22 cellular contexts compared by ENCODE assay signal in the genomic region with DNA sequence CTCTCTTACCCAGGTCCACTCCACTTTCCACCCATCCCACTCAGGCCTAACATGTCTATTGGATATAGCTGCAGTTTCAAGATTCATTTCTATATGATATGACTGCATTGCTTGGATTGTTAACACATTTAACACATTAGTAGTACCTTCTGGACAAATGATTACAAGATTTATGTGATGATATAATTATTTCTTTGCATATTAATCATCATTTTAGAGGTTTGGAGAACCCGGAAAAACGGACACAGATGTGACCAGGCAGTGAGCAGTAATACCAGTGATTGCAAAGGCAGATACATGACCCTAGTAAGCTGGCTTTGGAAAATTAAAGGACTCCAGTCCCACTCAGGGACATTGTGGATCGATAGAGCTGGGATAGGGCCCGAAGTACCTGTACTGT.
"Had no signal": no experiment of that assay in that cellular context is flagged by ENCODE, and none has a peak within 500 bp of the region (broad histone marks: within the 10 kb centered on the region; RNA-seq: fewer than 3 reads in every experiment).

No MANE protein-coding gene starts in this region.

- H3K27me3 ChIP-seq: dorsolateral prefrontal cortex, gastroesophageal sphincter, neural progenitor cell, pancreas, suprapubic skin, thyroid gland, uterus had no signal

- H3K27ac Mint-ChIP-seq: mesothelial cell of epicardium; natural killer cell treated with Interleukin-12 subunit alpha and Interleukin-12 subunit beta and Interleukin-15 and Interleukin-18, amount 100 ng/mL, for 72 hours; neural progenitor cell; progenitor cell of endocrine pancreas; type B pancreatic cell had no signal

- H3K36me3 ChIP-seq: gastroesophageal sphincter, neural progenitor cell, pancreas, suprapubic skin, thyroid gland, uterus had no signal

- H3K4me1 Mint-ChIP-seq: mesothelial cell of epicardium, neural progenitor cell had no signal

- H3K27me3 Mint-ChIP-seq: natural killer cell treated with Interleukin-12 subunit alpha and Interleukin-12 subunit beta and Interleukin-15 and Interleukin-18, amount 100 ng/mL, for 72 hours; progenitor cell of endocrine pancreas; type B pancreatic cell had no signal

- H3K4me3 ChIP-seq: coronary artery, dorsolateral prefrontal cortex, gastroesophageal sphincter, neural progenitor cell, pancreas, smooth muscle cell, suprapubic skin, thyroid gland, uterus had no signal

- H3K4me2 ChIP-seq: neural progenitor cell, smooth muscle cell had no signal

- H3K4me3 Mint-ChIP-seq: mesothelial cell of epicardium; natural killer cell treated with Interleukin-12 subunit alpha and Interleukin-12 subunit beta and Interleukin-15 and Interleukin-18, amount 100 ng/mL, for 72 hours; neural progenitor cell; type B pancreatic cell had no signal

- H2AFZ ChIP-seq: neural progenitor cell had no signal

- H3K27ac ChIP-seq: coronary artery, dorsolateral prefrontal cortex, gastroesophageal sphincter, neural progenitor cell, pancreas, suprapubic skin, thyroid gland, uterus had no signal

- H3K4me1 ChIP-seq: gastroesophageal sphincter, neural progenitor cell, pancreas, suprapubic skin, thyroid gland, uterus had no signal

- DNase-seq: dorsolateral prefrontal cortex; effector CD8-positive, alpha-beta T cell; foreskin fibroblast; glutamatergic neuron; islet precursor cell; nucleus accumbens; pancreas; right cardiac atrium; stimulated activated CD4-positive, alpha-beta T cell treated with anti-CD3 and anti-CD28 coated beads, Interleukin-2, amount 100 ng/mL, for 48 hours; stimulated activated naive CD4-positive, alpha-beta T cell treated with Interleukin-2 at 50 U/mL for 16 hours; thyroid gland; uterus had no signal

- H3K9ac ChIP-seq: neural progenitor cell had no signal

- ATAC-seq: gastroesophageal sphincter; left lobe of liver; natural killer cell treated with Interleukin-12 subunit alpha and Interleukin-12 subunit beta and Interleukin-15 and Interleukin-18, amount 100 ng/mL, for 72 hours; pancreas; right cardiac atrium had no signal

- H3K9me3 ChIP-seq: gastroesophageal sphincter, pancreas, suprapubic skin, thyroid gland, uterus had no signal

- H3K9me3 Mint-ChIP-seq: mesothelial cell of epicardium, neural progenitor cell, type B pancreatic cell had no signal

- H3K36me3 Mint-ChIP-seq: mesothelial cell of epicardium; natural killer cell treated with Interleukin-12 subunit alpha and Interleukin-12 subunit beta and Interleukin-15 and Interleukin-18, amount 100 ng/mL, for 72 hours; neural progenitor cell; type B pancreatic cell had no signal
